In the genomic region with DNA sequence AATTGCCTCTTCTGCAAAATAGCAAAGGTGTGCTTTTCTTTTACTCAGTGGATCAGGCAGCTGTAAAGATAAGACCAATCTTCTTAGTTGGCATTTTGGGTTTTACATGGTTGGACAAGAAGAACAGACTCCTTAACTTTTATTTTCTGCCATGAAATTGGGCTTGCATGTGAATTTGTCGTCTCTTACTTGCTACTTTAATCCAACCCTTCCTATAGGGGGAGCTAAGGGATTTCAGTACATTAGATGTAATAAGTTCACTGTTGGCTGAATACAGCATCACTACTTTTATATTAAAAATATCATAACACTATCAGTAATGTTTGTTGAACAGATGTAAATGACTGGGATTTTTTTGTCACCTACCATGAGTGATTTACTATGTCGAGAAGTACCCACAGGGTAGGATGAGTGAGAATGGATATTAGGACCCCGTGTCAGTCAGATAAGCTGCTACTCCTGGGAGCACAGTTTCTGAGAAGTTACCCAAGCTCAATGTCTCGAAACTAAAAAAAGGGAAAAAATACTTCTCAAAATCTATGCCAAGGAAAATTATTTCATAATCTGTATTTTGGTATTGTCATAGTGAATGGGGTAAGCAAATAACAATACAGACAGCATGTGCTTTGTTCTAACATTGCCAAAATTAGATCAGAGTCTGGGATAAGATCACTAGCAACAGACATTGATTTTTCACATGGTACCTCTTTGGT, we compare ENCODE assay signal across 9 cellular contexts.
DNase-seq lines count a peak whose midpoint lies in the region; ATAC-seq and TF ChIP-seq lines count a peak whose summit lies in the region.
"Had no signal": no experiment of that assay in that cellular context is flagged by ENCODE, and none has a peak within 500 bp of the region (broad histone marks: within the 10 kb centered on the region; RNA-seq: fewer than 3 reads in every experiment).

No MANE protein-coding gene starts in this region.

- DNase-seq in GM13977 (ENCODE audit: low spot score) (no peak), SK-MEL-5 (ENCODE audit: low read depth, low spot score) (peak; percentile 77), heart left ventricle (no peak), UCSD-AML1 (lab: John Stamatoyannopoulos, UW; ENCODE audit: unreplicated experiment) (no peak)
- DNase-seq in activated CD4-positive, alpha-beta memory T cell treated with anti-CD3 and anti-CD28 coated beads for 36 hours, result no peak
- DNase-seq: cortex of kidney had no signal

- peaks cover 19% of the 10 kb centered on the region for H3K4me1 Mint-ChIP-seq in activated CD4-positive, alpha-beta memory T cell treated with anti-CD3 and anti-CD28 coated beads for 36 hours (ENCODE audit: low read depth)

- H3K4me3 ChIP-seq in heart left ventricle, result no peak overlapping the region

- H3K4me1 ChIP-seq in heart left ventricle, result peaks cover 0 to 36% (median 5%) of the 10 kb centered on the region in 12 donors

- H3K36me3 Mint-ChIP-seq in activated CD4-positive, alpha-beta memory T cell treated with anti-CD3 and anti-CD28 coated beads for 36 hours, result no peaks in the 10 kb centered on the region

- CTCF ChIA-PET in activated CD4-positive, alpha-beta memory T cell treated with anti-CD3 and anti-CD28 coated beads for 36 hours (lab: Charles Lee), result interaction anchor here (0.6 to 3.8 kb wide), 19 partner anchors 10 to 1315 kb away, joined by 3 to 28 read pairs (median 3); a partner anchor contains a TSS

- H3K27me3 Mint-ChIP-seq in activated CD4-positive, alpha-beta memory T cell treated with anti-CD3 and anti-CD28 coated beads for 36 hours, result no peaks in the 10 kb centered on the region

- intact Hi-C loops in heart left ventricle (cut with DNase I), result no loop called here
- intact Hi-C loops in activated CD4-positive, alpha-beta memory T cell treated with anti-CD3 and anti-CD28 coated beads for 36 hours (cut with micrococcal nuclease), result loop anchor here (2.0 kb wide), 1 partner anchor 294 kb away; no protein-coding TSS in a partner anchor

- H3K27me3 ChIP-seq in heart left ventricle, result no peaks in the 10 kb centered on the region

- no peak overlapping the region for H3K27ac ChIP-seq in 22Rv1
- peak overlapping the region in 2 of 12 donors; percentile 26 to 79 for H3K27ac ChIP-seq in heart left ventricle

- H3K27ac Mint-ChIP-seq in activated CD4-positive, alpha-beta memory T cell treated with anti-CD3 and anti-CD28 coated beads for 36 hours, result no peak overlapping the region

- no peaks in the 10 kb centered on the region for H3K9me3 Mint-ChIP-seq in activated CD4-positive, alpha-beta memory T cell treated with anti-CD3 and anti-CD28 coated beads for 36 hours

- in situ Hi-C loops in GM13977 (cut with MboI; ENCODE audit: low pct_unique_long_range_greater_than_20kb, low sequenced_read_pairs, unreplicated experiment), result no loop called here
- in situ Hi-C loops in SK-MEL-5 (cut with HindIII; ENCODE audit: low pct_unique_long_range_greater_than_20kb, low sequenced_read_pairs), result no loop called here

- 53 to 61% (median 56%) methylated on average over 4 of the region's 4 CpGs for WGBS in heart left ventricle, 4 donors

- peak; percentile 26 to 72 (median 56) for ATAC-seq in heart left ventricle
- no peak for ATAC-seq in HG02571 (IDR thresholded peaks at IDR 0.05; ENCODE audit: unreplicated experiment)
- ATAC-seq in HG03135 (IDR thresholded peaks at IDR 0.05; ENCODE audit: unreplicated experiment), result no peak

- POLR2A ChIA-PET in activated CD4-positive, alpha-beta memory T cell treated with anti-CD3 and anti-CD28 coated beads for 36 hours (lab: Charles Lee), result interaction anchor here (1.6 kb wide), 1 partner anchor 290 kb away, joined by 4 read pairs; no protein-coding TSS in a partner anchor

- peaks cover 0 to 6% (median 0%) of the 10 kb centered on the region in 12 donors for H3K9me3 ChIP-seq in heart left ventricle

- TF ChIP-seq CTCF in 22Rv1 (IDR thresholded peaks at IDR 0.05), result peak; percentile 72
- peak; percentile 55 for TF ChIP-seq CTCF in GM13977 (IDR thresholded peaks at IDR 0.05; ENCODE audit: extremely low read depth, insufficient read depth, missing control alignments)
- peak; percentile 19 to 58 (median 38) for TF ChIP-seq CTCF in heart left ventricle (IDR thresholded peaks at IDR 0.05)

- TF ChIP-seq POLR2A in heart left ventricle (IDR thresholded peaks at IDR 0.05), result no peak

- no peaks in the 10 kb centered on the region for H3K36me3 ChIP-seq in heart left ventricle

- no peak overlapping the region for H3K4me3 Mint-ChIP-seq in activated CD4-positive, alpha-beta memory T cell treated with anti-CD3 and anti-CD28 coated beads for 36 hours

Comparison
In these comparisons a context has a peak if more than half of its experiments do, and no peak if none do; other contexts are left out.
1. ATAC-seq: peak in heart left ventricle (4 of 4); none in HG02571 (single experiment) and HG03135 (single experiment).
2. Peak in every context shown above with its lines, with median percentiles within 50 percentile points of each other: CTCF ChIP-seq.